8 cellular contexts compared by ENCODE assay signal in the genomic region with DNA sequence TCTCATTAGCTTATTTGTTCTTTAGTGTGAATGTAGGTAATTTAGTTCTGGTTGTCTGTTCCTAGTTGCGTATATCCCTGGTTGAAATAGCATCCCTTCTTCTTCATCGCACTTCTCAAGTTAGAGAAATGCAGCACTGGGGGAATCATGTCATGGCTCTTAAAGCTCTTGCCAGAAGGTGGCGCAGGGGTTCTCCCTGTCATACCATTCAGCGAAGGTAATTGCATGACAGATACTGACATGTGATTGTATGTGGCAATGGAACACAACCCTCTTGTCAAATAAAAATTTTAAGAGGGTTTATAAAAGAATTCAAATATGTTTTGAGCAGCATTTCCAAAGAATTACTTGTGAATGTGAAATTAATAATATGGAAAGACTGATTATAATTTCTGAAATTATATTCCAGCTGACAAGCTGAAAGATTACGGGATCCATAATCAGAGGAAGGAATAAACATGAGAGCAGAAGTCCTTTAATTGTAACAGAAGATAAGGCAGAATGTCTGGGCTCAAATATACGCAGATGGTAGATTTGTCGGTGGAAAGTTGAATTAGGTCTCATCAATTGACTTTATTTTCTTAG.
A peak's percentile ranks its signal among the peaks of the same experiment; 100 is the strongest.
DNase-seq lines count a peak whose midpoint lies in the region; ATAC-seq lines count a peak whose summit lies in the region.

No MANE protein-coding gene starts in this region.

- no peak overlapping the region for H3K27ac Mint-ChIP-seq in activated T-cell treated with anti-CD3 and anti-CD28 coated beads, Interleukin-2, amount 50 U/mL, for 24 hours

- peak; percentile 97 for ATAC-seq in GM21367 (IDR thresholded peaks at IDR 0.05; ENCODE audit: unreplicated experiment)
- peak; percentile 93 for ATAC-seq in HG03565 (IDR thresholded peaks at IDR 0.05; ENCODE audit: unreplicated experiment)

- H3K36me3 Mint-ChIP-seq in activated T-cell treated with anti-CD3 and anti-CD28 coated beads, Interleukin-2, amount 50 U/mL, for 24 hours (ENCODE audit: low read depth): no peaks in the 10 kb centered on the region

- H3K4me3 Mint-ChIP-seq in activated T-cell treated with anti-CD3 and anti-CD28 coated beads, Interleukin-2, amount 50 U/mL, for 24 hours: no peak overlapping the region

- no peaks in the 10 kb centered on the region for H3K4me1 Mint-ChIP-seq in activated T-cell treated with anti-CD3 and anti-CD28 coated beads, Interleukin-2, amount 50 U/mL, for 24 hours (ENCODE audit: low read depth)

- peak; percentile 5 for DNase-seq in Daoy (ENCODE audit: low read depth)
- peak; percentile 90 for DNase-seq in NCI-H748 treated with DMSO at 0.1 percent for 48 hours (lab: John Stamatoyannopoulos, UW)
- peak; percentile 42 for DNase-seq in activated T-cell treated with anti-CD3 and anti-CD28 coated beads, Interleukin-2, amount 50 U/mL, for 24 hours
- DNase-seq in head of caudate nucleus: peak; percentile 47 to 94 (median 78)
- peak; percentile 79 for DNase-seq in putamen (ENCODE audit: low spot score)
- no peak for DNase-seq in T1000 (lab: John Stamatoyannopoulos, UW)

- peaks cover under 1% of the 10 kb centered on the region for H3K27me3 Mint-ChIP-seq in activated T-cell treated with anti-CD3 and anti-CD28 coated beads, Interleukin-2, amount 50 U/mL, for 24 hours

- H3K9me3 Mint-ChIP-seq in activated T-cell treated with anti-CD3 and anti-CD28 coated beads, Interleukin-2, amount 50 U/mL, for 24 hours: no peaks in the 10 kb centered on the region

- intact Hi-C loops in head of caudate nucleus (cut with DNase I): loop anchor here (5.0 kb wide), 1 partner anchor 98 kb away; no protein-coding TSS in a partner anchor
